In genomic region chr19:7421941-7422744, GRCh38 we compare ENCODE assay signal across 18 cellular contexts.
DNase-seq lines count a peak whose midpoint lies in the region; ATAC-seq, FAIRE-seq and TF ChIP-seq lines count a peak whose summit lies in the region.
"Had no signal": no experiment of that assay in that cellular context is flagged by ENCODE, and none has a peak within 500 bp of the region (broad histone marks: within the 10 kb centered on the region; RNA-seq: fewer than 3 reads in every experiment).

No MANE protein-coding gene starts in this region.

- 89 to 95% methylated on average over 17 of the region's 17 CpGs for WGBS in heart right ventricle, 2 donors

- H3K4me1 Mint-ChIP-seq in stimulated activated naive CD8-positive, alpha-beta T cell treated with anti-CD3 and anti-CD28 coated beads, Interleukin-15, Interleukin-2, amounts not matched to agents 100 ng/mL and 50 ng/mL, for 24 hours (ENCODE audit: low read depth) = peaks cover 31% of the 10 kb centered on the region
- H3K4me1 Mint-ChIP-seq in stimulated activated naive CD8-positive, alpha-beta T cell treated with anti-CD3 and anti-CD28 coated beads, Interleukin-15, amount 100 ng/mL, for 72 hours = peaks cover 41% of the 10 kb centered on the region

- H2AFZ ChIP-seq in keratinocyte (ENCODE audit: control insufficient read depth, low read length) = no peak overlapping the region

- H3K27me3 ChIP-seq in keratinocyte (ENCODE audit: control insufficient read depth, extremely low read depth, insufficient read depth, low read length) (no peaks in the 10 kb centered on the region), heart right ventricle (no peaks in the 10 kb centered on the region)

- no peaks in the 10 kb centered on the region for H4K20me1 ChIP-seq in keratinocyte (ENCODE audit: control insufficient read depth, extremely low read depth, insufficient read depth, low read length)

- H3K4me3 ChIP-seq in keratinocyte (ENCODE audit: control insufficient read depth in 2 of 3, extremely low read depth in 1 of 3, insufficient read depth in 2 of 3, low read depth in 1 of 3, low read length in 3 of 3) (no peak overlapping the region), heart right ventricle (no peak overlapping the region)
- H3K4me3 ChIP-seq: skin epidermis had no signal

- no peak for ATAC-seq in stimulated activated naive CD8-positive, alpha-beta T cell treated with anti-CD3 and anti-CD28 coated beads, Interleukin-15, amount 100 ng/mL, for 72 hours
- no peak for ATAC-seq in GM19023 (IDR thresholded peaks at IDR 0.05; ENCODE audit: unreplicated experiment)
- ATAC-seq in heart right ventricle = no peak
- no peak for ATAC-seq in left ventricle myocardium superior
- ATAC-seq: activated T-cell treated with anti-CD3 and anti-CD28 coated beads, Interleukin-2, amount 50 U/mL, for 4 hours; T-cell had no signal

- H3K9me1 ChIP-seq in keratinocyte (ENCODE audit: control insufficient read depth, extremely low read depth, insufficient read depth, low read length) = peaks cover 2% of the 10 kb centered on the region

- dilution Hi-C loops in keratinocyte (cut with MboI; ENCODE audit: extremely low pct_ligation_motif_present, low sequenced_read_pairs) = no loop called here

- H3K79me2 ChIP-seq in keratinocyte (ENCODE audit: control insufficient read depth, insufficient read depth, low read length) = peaks cover 36% of the 10 kb centered on the region

- peak overlapping the region; percentile 28 for H3K27ac Mint-ChIP-seq in stimulated activated naive CD8-positive, alpha-beta T cell treated with anti-CD3 and anti-CD28 coated beads, Interleukin-15, Interleukin-2, amounts not matched to agents 100 ng/mL and 50 ng/mL, for 24 hours
- peak overlapping the region in 1 of 2 donors; percentile 83 for H3K27ac Mint-ChIP-seq in stimulated activated naive CD8-positive, alpha-beta T cell treated with anti-CD3 and anti-CD28 coated beads, Interleukin-15, amount 100 ng/mL, for 72 hours
- H3K27ac Mint-ChIP-seq: memory B cell, T-cell had no signal

- H3K4me3 Mint-ChIP-seq in stimulated activated naive CD8-positive, alpha-beta T cell treated with anti-CD3 and anti-CD28 coated beads, Interleukin-15, Interleukin-2, amounts not matched to agents 100 ng/mL and 50 ng/mL, for 24 hours = no peak overlapping the region
- no peak overlapping the region for H3K4me3 Mint-ChIP-seq in stimulated activated naive CD8-positive, alpha-beta T cell treated with anti-CD3 and anti-CD28 coated beads, Interleukin-15, amount 100 ng/mL, for 72 hours
- H3K4me3 Mint-ChIP-seq: activated T-cell treated with anti-CD3 and anti-CD28 coated beads, Interleukin-2, amount 50 U/mL, for 4 hours; memory B cell; T-cell had no signal

- H3K36me3 Mint-ChIP-seq in stimulated activated naive CD8-positive, alpha-beta T cell treated with anti-CD3 and anti-CD28 coated beads, Interleukin-15, Interleukin-2, amounts not matched to agents 100 ng/mL and 50 ng/mL, for 24 hours (ENCODE audit: low read depth) = peaks cover 10% of the 10 kb centered on the region

- H3K36me3 ChIP-seq in keratinocyte (ENCODE audit: control insufficient read depth in 2 of 2, extremely low read depth in 1 of 2, insufficient read depth in 2 of 2, low read length in 2 of 2) (peaks cover 3 to 6% of the 10 kb centered on the region in 2 experiments), heart right ventricle (peaks cover 0 to 49% (median 5%) of the 10 kb centered on the region in 9 donors)

- H3K4me2 ChIP-seq in keratinocyte (ENCODE audit: control insufficient read depth, extremely low read depth, insufficient read depth, low read depth, low read length) = peak overlapping the region; percentile 62

- DNase-seq in stimulated activated naive CD8-positive, alpha-beta T cell treated with anti-CD3 and anti-CD28 coated beads, Interleukin-15, amount 100 ng/mL, for 72 hours = no peak
- DNase-seq in RPMI7951 (ENCODE audit: low read depth) = peak; percentile 10
- no peak for DNase-seq in keratinocyte (ENCODE audit: low read depth, low spot score)
- no peak for DNase-seq in heart right ventricle
- DNase-seq in D721Med (ENCODE audit: insufficient read length, low spot score) = no peak
- no peak for DNase-seq in left ventricle myocardium superior
- DNase-seq: activated T-cell treated with anti-CD3 and anti-CD28 coated beads, Interleukin-2, amount 50 U/mL, for 4 hours; DMS79 treated with DMSO at 0.1 percent for 48 hours; foreskin melanocyte; Kasumi-1; NCI-H1694 treated with DMSO at 0.1 percent for 48 hours; NCI-H510A treated with DMSO at 0.1 percent for 48 hours; occipital lobe; T-cell had no signal

- H3K9me3 ChIP-seq in keratinocyte (ENCODE audit: control insufficient read depth, low read depth, low read length) (no peaks in the 10 kb centered on the region), heart right ventricle (no peaks in the 10 kb centered on the region)

- FAIRE-seq in keratinocyte (lab: Jason Lieb, UNC) = peak; percentile 55
- no peak for FAIRE-seq in D721Med (lab: Jason Lieb, UNC)

- H3K9me3 Mint-ChIP-seq in stimulated activated naive CD8-positive, alpha-beta T cell treated with anti-CD3 and anti-CD28 coated beads, Interleukin-15, Interleukin-2, amounts not matched to agents 100 ng/mL and 50 ng/mL, for 24 hours = no peaks in the 10 kb centered on the region
- H3K9me3 Mint-ChIP-seq in stimulated activated naive CD8-positive, alpha-beta T cell treated with anti-CD3 and anti-CD28 coated beads, Interleukin-15, amount 100 ng/mL, for 72 hours = no peaks in the 10 kb centered on the region
- H3K9me3 Mint-ChIP-seq: activated T-cell treated with anti-CD3 and anti-CD28 coated beads, Interleukin-2, amount 50 U/mL, for 4 hours; memory B cell; T-cell had no signal

- no peaks in the 10 kb centered on the region for H3K27me3 Mint-ChIP-seq in stimulated activated naive CD8-positive, alpha-beta T cell treated with anti-CD3 and anti-CD28 coated beads, Interleukin-15, Interleukin-2, amounts not matched to agents 100 ng/mL and 50 ng/mL, for 24 hours
- no peaks in the 10 kb centered on the region for H3K27me3 Mint-ChIP-seq in stimulated activated naive CD8-positive, alpha-beta T cell treated with anti-CD3 and anti-CD28 coated beads, Interleukin-15, amount 100 ng/mL, for 72 hours
- H3K27me3 Mint-ChIP-seq: memory B cell, T-cell had no signal

- TF ChIP-seq CTCF in keratinocyte (optimal IDR thresholded peaks at IDR 0.05 in 1 of 3, IDR thresholded peaks at IDR 0.05 in 1 of 3, conservative IDR thresholded peaks at IDR 0.05 in 1 of 3; ENCODE audit: extremely low read depth in 1 of 3, insufficient read depth in 2 of 3, low read length in 3 of 3) (no peak), heart right ventricle (IDR thresholded peaks at IDR 0.05) (no peak), D721Med (IDR thresholded peaks at IDR 0.05; ENCODE audit: insufficient read depth, missing control alignments) (no peak)

- peaks cover 39% of the 10 kb centered on the region for H3K4me1 ChIP-seq in keratinocyte (ENCODE audit: control insufficient read depth, extremely low read depth, insufficient read depth, low read length)
- peaks cover 0 to 3% (median 0%) of the 10 kb centered on the region in 9 donors for H3K4me1 ChIP-seq in heart right ventricle

- intact Hi-C loops in heart right ventricle (cut with DNase I) = no loop called here
- intact Hi-C loops in left ventricle myocardium superior (cut with micrococcal nuclease) = no loop called here

- H3K27ac ChIP-seq in keratinocyte (ENCODE audit: control insufficient read depth, insufficient read depth, low read length) (peak overlapping the region; percentile 43), heart right ventricle (no peak overlapping the region)

- peak overlapping the region; percentile 9 for H3K9ac ChIP-seq in keratinocyte (ENCODE audit: control insufficient read depth, extremely low read depth, insufficient read depth, low read length)
